9 cellular contexts compared by ENCODE assay signal in genomic region chr21:37463083-37463780, GRCh38.
A peak's percentile ranks its signal among the peaks of the same experiment; 100 is the strongest.
DNase-seq lines count a peak whose midpoint lies in the region; FAIRE-seq and TF ChIP-seq lines count a peak whose summit lies in the region.
"Had no signal": no experiment of that assay in that cellular context is flagged by ENCODE, and none has a peak within 500 bp of the region (broad histone marks: within the 10 kb centered on the region; RNA-seq: fewer than 3 reads in every experiment).

No MANE protein-coding gene starts in this region.

- CTCF ChIA-PET in BJ (lab: Yijun Ruan, JAX) = interaction anchor here (0.6 to 2.2 kb wide), 19 partner anchors 8 to 992 kb away, joined by 3 to 15 read pairs (median 4); no protein-coding TSS in a partner anchor

- WGBS in thyroid gland, 2 donors = 41 to 49% methylated on average over 6 of the region's 6 CpGs

- intact Hi-C loops in kidney (cut with DNase I) (no loop called here), thyroid gland (cut with DNase I) (no loop called here)

- in situ Hi-C loops in GM13977 (cut with MboI; ENCODE audit: low pct_unique_long_range_greater_than_20kb, low sequenced_read_pairs, unreplicated experiment) (no loop called here), astrocyte of the spinal cord (cut with HindIII; ENCODE audit: low sequenced_read_pairs) (no loop called here)

- H3K4me1 ChIP-seq in kidney (ENCODE audit: control insufficient read depth in 1 of 2, insufficient read depth in 1 of 2, low read depth in 1 of 2, low read length in 2 of 2) (peaks cover 12 to 15% of the 10 kb centered on the region in 2 donors), thyroid gland (peaks cover 15 to 45% of the 10 kb centered on the region in 2 donors)

- no peak for FAIRE-seq in kidney (lab: Jason Lieb, UNC)

- H3K27me3 ChIP-seq in BJ (ENCODE audit: control insufficient read depth, insufficient read depth, low read length) (no peaks in the 10 kb centered on the region), thyroid gland (no peaks in the 10 kb centered on the region)
- H3K27me3 ChIP-seq: SJCRH30 had no signal

- H3K4me3 ChIP-seq in BJ (ENCODE audit: low read depth, low read length) (peak overlapping the region; percentile 2; the same call in 1 of the 2 replicates), astrocyte of the spinal cord (ENCODE audit: low read depth, low read length) (no peak overlapping the region), kidney (ENCODE audit: low read length in 2 of 2) (no peak overlapping the region), thyroid gland (replicated peaks in 1 of 3) (no peak overlapping the region)
- H3K4me3 ChIP-seq: SJCRH30 had no signal

- TF ChIP-seq CTCF in BJ (IDR thresholded peaks at IDR 0.05; ENCODE audit: insufficient read depth, low read depth, low read length) (peak; percentile 66), GM13977 (IDR thresholded peaks at IDR 0.05; ENCODE audit: extremely low read depth, insufficient read depth, missing control alignments) (peak; percentile 44), astrocyte of the spinal cord (IDR thresholded peaks at IDR 0.05; ENCODE audit: low read depth, low read length) (peak; percentile 66), kidney (IDR thresholded peaks at IDR 0.05; ENCODE audit: borderline replicate concordance, extremely low read depth, insufficient read depth) (peak; percentile 46), thyroid gland (IDR thresholded peaks at IDR 0.05) (peak; percentile 40 to 78 (median 62))

- no peak for DNase-seq in BJ (ENCODE audit: low read depth)
- peak; percentile 34 for DNase-seq in GM13977 (ENCODE audit: low spot score)
- peak; percentile 30 for DNase-seq in NCI-H526 treated with DMSO at 0.1 percent for 48 hours (lab: John Stamatoyannopoulos, UW)
- DNase-seq in astrocyte of the spinal cord (ENCODE audit: low read depth, low spot score) = peak; percentile 71
- no peak for DNase-seq in kidney
- no peak for DNase-seq in thyroid gland
- no peak for DNase-seq in globus pallidus (ENCODE audit: low spot score)
- no peak for DNase-seq in midbrain (lab: John Stamatoyannopoulos, UW)

- H3K36me3 ChIP-seq in BJ (ENCODE audit: control insufficient read depth, insufficient read depth, low read length) (no peaks in the 10 kb centered on the region), kidney (ENCODE audit: control insufficient read depth in 1 of 2, insufficient read depth in 2 of 2, low read length in 2 of 2) (no peaks in the 10 kb centered on the region), thyroid gland (no peaks in the 10 kb centered on the region)

- no peak overlapping the region for H3K9ac ChIP-seq in kidney (ENCODE audit: low read length in 2 of 2)

- POLR2A ChIA-PET in BJ (lab: Charles Lee) = no interaction called here

- TF ChIP-seq POLR2A in thyroid gland (IDR thresholded peaks at IDR 0.05) = no peak

- H3K27ac ChIP-seq in kidney (ENCODE audit: low read depth in 2 of 2, low read length in 2 of 2) (no peak overlapping the region), thyroid gland (no peak overlapping the region)
- H3K27ac ChIP-seq: SJCRH30 had no signal

- H3K9me3 ChIP-seq in kidney (ENCODE audit: control insufficient read depth in 1 of 2, low read length in 2 of 2) (no peaks in the 10 kb centered on the region), thyroid gland (no peaks in the 10 kb centered on the region)
- H3K9me3 ChIP-seq: SJCRH30 had no signal

Comparison
In these comparisons a context has a peak if more than half of its experiments do, and no peak if none do; other contexts are left out.
1. DNase-seq: peak in GM13977 (single experiment), NCI-H526 treated with DMSO at 0.1 percent for 48 hours (single experiment) and astrocyte of the spinal cord (single experiment); none in BJ (single experiment), kidney (single experiment), thyroid gland (0 of 2), globus pallidus (single experiment) and midbrain (single experiment).
2. Peak in every context shown above with its lines, with median percentiles within 50 percentile points of each other: CTCF ChIP-seq.